ENCODE assay signal across 23 cellular contexts in the genomic region with DNA sequence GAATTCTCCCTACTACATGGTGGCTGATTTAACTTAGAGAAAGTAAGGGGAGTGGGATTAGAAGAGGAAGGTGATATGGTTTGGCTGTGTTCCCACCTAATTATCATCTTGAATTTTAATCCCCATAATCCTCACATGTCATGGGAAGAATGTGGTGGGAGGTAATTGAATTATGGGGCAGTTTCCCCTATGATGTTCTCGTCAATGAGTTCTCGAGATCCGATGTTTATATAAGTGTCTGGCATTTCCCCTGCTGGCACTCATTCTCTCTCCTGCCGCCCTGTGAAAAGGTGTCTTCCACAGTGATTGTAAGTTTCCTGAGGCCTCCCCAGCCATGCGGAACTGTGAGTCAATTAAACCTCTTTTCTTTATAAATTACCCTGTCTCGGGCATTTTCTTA.
"Had no signal": no experiment of that assay in that cellular context is flagged by ENCODE, and none has a peak within 500 bp of the region (broad histone marks: within the 10 kb centered on the region; RNA-seq: fewer than 3 reads in every experiment).

No MANE protein-coding gene starts in this region.

- DNase-seq: erythroblast; foreskin keratinocyte; heart right ventricle; immature natural killer cell; kidney; left cardiac atrium; left ventricle myocardium inferior; lower lobe of right lung; naive B cell; occipital lobe; right lobe of liver; stimulated activated CD4-positive, alpha-beta T cell treated with anti-CD3 and anti-CD28 coated beads, Interleukin-4, amount 100 ng/mL, for 1 hour; stimulated activated CD8-positive, alpha-beta memory T cell treated with anti-CD3 and anti-CD28 coated beads, Interleukin-4, amount 100 ng/mL, for 48 hours; tibial artery; upper lobe of left lung; uterus had no signal

- H3K9me3 ChIP-seq: lower lobe of right lung, prostate gland, right lobe of liver, tibial artery, upper lobe of left lung, uterus had no signal

- ATAC-seq: foreskin keratinocyte; heart right ventricle; left cardiac atrium; lower lobe of right lung; right lobe of liver; stimulated activated effector memory CD8-positive, alpha-beta T cell treated with anti-CD3 and anti-CD28 coated beads, Interleukin-12 subunit alpha, Interleukin-12 subunit beta, amount 100 ng/mL, for 72 hours had no signal

- H3K36me3 ChIP-seq: heart right ventricle, left ventricle myocardium inferior, lower lobe of right lung, prostate gland, right lobe of liver, tibial artery, upper lobe of left lung, uterus had no signal

- H3K27ac ChIP-seq: foreskin keratinocyte, heart right ventricle, left ventricle myocardium inferior, lower lobe of right lung, parathyroid adenoma, prostate gland, right lobe of liver, tibial artery, upper lobe of left lung, uterus had no signal

- H3K4me3 ChIP-seq: heart right ventricle, left ventricle myocardium inferior, lower lobe of right lung, prostate gland, right lobe of liver, tibial artery, upper lobe of left lung, uterus had no signal

- H3K27me3 Mint-ChIP-seq: dendritic cell treated with granulocyte-macrophage colony-stimulating factor and Interleukin-4, amounts not matched to agents 40 ng/mL and 50 ng/mL, for 4 days; memory B cell; naive B cell; stimulated activated naive CD8-positive, alpha-beta T cell treated with anti-CD3 and anti-CD28 coated beads, Interleukin-15, Interleukin-2, amounts not matched to agents 100 ng/mL and 50 ng/mL, for 24 hours had no signal

- H3K4me1 Mint-ChIP-seq: memory B cell, nephron had no signal

- H3K27ac Mint-ChIP-seq: dendritic cell treated with granulocyte-macrophage colony-stimulating factor and Interleukin-4, amounts not matched to agents 40 ng/mL and 50 ng/mL, for 4 days; immature natural killer cell; memory B cell; nephron; stimulated activated effector memory CD8-positive, alpha-beta T cell treated with anti-CD3 and anti-CD28 coated beads, Interleukin-12 subunit alpha, Interleukin-12 subunit beta, amount 100 ng/mL, for 72 hours; stimulated activated naive CD8-positive, alpha-beta T cell treated with anti-CD3 and anti-CD28 coated beads, Interleukin-15, Interleukin-2, amounts not matched to agents 100 ng/mL and 50 ng/mL, for 24 hours had no signal

- H3K4me3 Mint-ChIP-seq: dendritic cell treated with granulocyte-macrophage colony-stimulating factor and Interleukin-4, amounts not matched to agents 40 ng/mL and 50 ng/mL, for 4 days; immature natural killer cell; memory B cell; naive B cell; nephron; stimulated activated effector memory CD8-positive, alpha-beta T cell treated with anti-CD3 and anti-CD28 coated beads, Interleukin-12 subunit alpha, Interleukin-12 subunit beta, amount 100 ng/mL, for 72 hours; stimulated activated naive CD8-positive, alpha-beta T cell treated with anti-CD3 and anti-CD28 coated beads, Interleukin-15, Interleukin-2, amounts not matched to agents 100 ng/mL and 50 ng/mL, for 24 hours had no signal

- H3K27me3 ChIP-seq: foreskin keratinocyte, heart right ventricle, right lobe of liver, tibial artery, upper lobe of left lung, uterus had no signal

- H3K9me3 Mint-ChIP-seq: dendritic cell treated with granulocyte-macrophage colony-stimulating factor and Interleukin-4, amounts not matched to agents 40 ng/mL and 50 ng/mL, for 4 days; naive B cell; nephron; stimulated activated effector memory CD8-positive, alpha-beta T cell treated with anti-CD3 and anti-CD28 coated beads, Interleukin-12 subunit alpha, Interleukin-12 subunit beta, amount 100 ng/mL, for 72 hours; stimulated activated naive CD8-positive, alpha-beta T cell treated with anti-CD3 and anti-CD28 coated beads, Interleukin-15, Interleukin-2, amounts not matched to agents 100 ng/mL and 50 ng/mL, for 24 hours had no signal

- H3K4me1 ChIP-seq: foreskin keratinocyte, heart right ventricle, left ventricle myocardium inferior, lower lobe of right lung, parathyroid adenoma, prostate gland, right lobe of liver, tibial artery, uterus had no signal

- H3K36me3 Mint-ChIP-seq: naive B cell had no signal
